Comparison of ENCODE assay signal across 8 cellular contexts in the genomic region with DNA sequence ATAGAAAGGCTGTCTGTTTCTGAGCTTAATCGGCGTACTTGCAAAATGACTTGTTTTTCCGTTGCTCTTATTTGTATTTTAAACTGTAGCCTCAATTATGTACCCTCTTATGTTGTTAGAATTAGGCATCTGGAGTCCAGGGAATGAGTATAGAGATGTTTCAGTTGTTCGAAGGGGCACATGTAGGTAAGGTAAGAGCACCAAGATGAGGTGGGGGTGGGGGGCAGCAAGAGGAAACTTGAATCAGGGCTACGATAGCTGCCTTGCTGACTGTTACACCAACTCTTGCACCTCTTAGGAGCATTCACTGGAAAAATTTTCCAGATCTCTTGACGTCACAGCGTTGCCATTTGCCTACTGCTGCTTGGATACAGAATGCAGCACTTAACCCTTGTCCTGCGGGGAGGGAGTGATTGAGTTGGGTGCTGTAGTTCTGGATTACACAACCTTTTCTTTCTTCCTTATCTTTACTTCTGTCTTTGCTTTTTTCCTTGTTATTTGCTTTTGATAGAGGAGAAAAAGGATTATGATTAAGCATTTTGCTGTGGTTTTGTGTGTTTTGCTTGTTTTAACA. TPM values are rescaled to one million over a fixed set of nuclear protein-coding genes. Genes with fewer than 3 reads are reported as not detected.
DNase-seq lines count a peak whose midpoint lies in the region; ATAC-seq and TF ChIP-seq lines count a peak whose summit lies in the region.

No MANE protein-coding gene starts in this region.

- DNase-seq in Daoy (ENCODE audit: low read depth) (peak; percentile 80), NCI-H146 treated with DMSO at 0.1 percent for 48 hours (lab: John Stamatoyannopoulos, UW; ENCODE audit: unreplicated experiment) (peak; percentile 13), anterior cingulate cortex (lab: John Stamatoyannopoulos, UW) (peak in 39 of 58 donors; percentile 19 to 84 (median 59)), hepatic stellate cell (ENCODE audit: low spot score) (peak; percentile 75), retinal pigment epithelial cell (ENCODE audit: low read depth) (peak; percentile 98), NCI-H1092 (lab: John Stamatoyannopoulos, UW) (no peak), activated gamma-delta T cell treated with Interleukin-2 at 50 U/mL for 16 hours (no peak)

- no peak for TF ChIP-seq CTCF in retinal pigment epithelial cell (conservative IDR thresholded peaks at IDR 0.05; ENCODE audit: low read depth, low read length)

- H3K4me3 ChIP-seq in retinal pigment epithelial cell (ENCODE audit: low read length), result peak overlapping the region; percentile 100

- no peak for ATAC-seq in HG03097 (IDR thresholded peaks at IDR 0.05; ENCODE audit: low FRiP score, unreplicated experiment)

RNA-seq across cellular contexts. Expression of a gene that starts 3.2 kb away (rescaled TPM):
- 42.5 and 46.6 TPM in 2 replicates for total RNA-seq in Daoy (2014; rRNA removed; shearing (Covaris generic))

Comparison
In these comparisons a context has a peak if more than half of its experiments do, and no peak if none do; other contexts are left out.
1. DNase-seq: peak in Daoy (single experiment), NCI-H146 treated with DMSO at 0.1 percent for 48 hours (single experiment), anterior cingulate cortex (39 of 58), hepatic stellate cell (single experiment) and retinal pigment epithelial cell (single experiment); none in NCI-H1092 (single experiment) and activated gamma-delta T cell treated with Interleukin-2 at 50 U/mL for 16 hours (single experiment).